9 cellular contexts compared by ENCODE assay signal in genomic region chr17:78172284-78173024, GRCh38. TPM values are rescaled to one million over a fixed set of nuclear protein-coding genes. Genes with fewer than 3 reads are reported as not detected.
DNase-seq lines count a peak whose midpoint lies in the region; ATAC-seq and TF ChIP-seq lines count a peak whose summit lies in the region.
"Had no signal": no experiment of that assay in that cellular context is flagged by ENCODE, and none has a peak within 500 bp of the region (broad histone marks: within the 10 kb centered on the region; RNA-seq: fewer than 3 reads in every experiment).

No MANE protein-coding gene starts in this region.

- H3K27me3 Mint-ChIP-seq in brain = no peaks in the 10 kb centered on the region

- H3K27me3 ChIP-seq in muscle layer of colon (ENCODE audit: control insufficient read depth in 1 of 2, insufficient read depth in 2 of 2, low read length in 2 of 2) = no peaks in the 10 kb centered on the region

- H3K9ac ChIP-seq in muscle layer of colon (ENCODE audit: low read length) = no peak overlapping the region

- H3K27ac Mint-ChIP-seq in brain = peak overlapping the region in 3 of 5 experiments; percentile 23 to 81 (median 81)

- in situ Hi-C loops in Caki2 (cut with HindIII; ENCODE audit: low pct_unique_long_range_greater_than_20kb, low sequenced_read_pairs) = no loop called here
- in situ Hi-C loops in KBM-7 (cut with MboI; ENCODE audit: low pct_unique_long_range_greater_than_20kb, low sequenced_read_pairs) = no loop called here
- in situ Hi-C loops in ACHN (cut with HindIII; ENCODE audit: low pct_ligation_motif_present, low pct_unique_long_range_greater_than_20kb, low sequenced_read_pairs) = no loop called here

- H3K36me3 ChIP-seq in muscle layer of colon (ENCODE audit: insufficient read depth, low read length) = no peaks in the 10 kb centered on the region

- H3K9me3 ChIP-seq in muscle layer of colon (ENCODE audit: low read length) = no peaks in the 10 kb centered on the region

- ATAC-seq in GM18873 (IDR thresholded peaks at IDR 0.05; ENCODE audit: low FRiP score, unreplicated experiment) = no peak
- ATAC-seq in GM18519 (IDR thresholded peaks at IDR 0.05; ENCODE audit: low FRiP score, unreplicated experiment) = no peak

- H3K4me3 Mint-ChIP-seq in brain = peak overlapping the region in 3 of 5 experiments; percentile 31 to 53 (median 37)

- peaks cover 6% of the 10 kb centered on the region for H3K36me3 Mint-ChIP-seq in brain

- H3K4me1 Mint-ChIP-seq in brain = peaks cover 36% of the 10 kb centered on the region

- H3K27ac ChIP-seq in muscle layer of colon (ENCODE audit: low read depth, low read length) = peak overlapping the region; percentile 27

- DNase-seq in Caki2 (ENCODE audit: low read depth) = peak; percentile 41
- DNase-seq in KBM-7 = peak; percentile 63
- DNase-seq in ACHN = no peak
- no peak for DNase-seq in NCI-H1436 (lab: John Stamatoyannopoulos, UW)

- peaks cover 0 to 3% (median 0%) of the 10 kb centered on the region in 5 experiments for H3K9me3 Mint-ChIP-seq in brain

- peaks cover 49% of the 10 kb centered on the region for H3K4me1 ChIP-seq in muscle layer of colon (ENCODE audit: insufficient read depth, low read length)

- no peak for TF ChIP-seq CTCF in brain (conservative IDR thresholded peaks at IDR 0.05)

- no peak overlapping the region for H3K4me3 ChIP-seq in muscle layer of colon (ENCODE audit: low read depth in 1 of 2, low read length in 2 of 2)

RNA-seq across cellular contexts. Expression of gene SYNGR2, which starts 4.1 kb away (rescaled TPM):
- total RNA-seq in Caki2 (2014; rRNA removed; shearing (Covaris generic); ENCODE audit: low replicate concordance) = 213 and 286 TPM in 2 replicates
- 88.2 TPM for polyA plus RNA-seq in brain (ENCODE audit: insufficient read depth, low read depth, low replicate concordance)

RNA-seq across cellular contexts. Expression of gene TK1, which starts 14.4 kb away (rescaled TPM):
- 160 and 213 TPM in 2 replicates for total RNA-seq in Caki2 (2014; rRNA removed; shearing (Covaris generic); ENCODE audit: low replicate concordance)
- polyA plus RNA-seq in brain (ENCODE audit: insufficient read depth, low read depth, low replicate concordance) = 45.3 TPM

RNA-seq across cellular contexts. Expression of gene AFMID, which starts 14.7 kb away (rescaled TPM):
- 37.2 and 41.1 TPM in 2 replicates for total RNA-seq in Caki2 (2014; rRNA removed; shearing (Covaris generic); ENCODE audit: low replicate concordance)
- 36.1 TPM for polyA plus RNA-seq in brain (ENCODE audit: insufficient read depth, low read depth, low replicate concordance)

RNA-seq across cellular contexts. Expression of gene C17orf99, which starts 26.3 kb away (rescaled TPM):
- not detected in 2 replicates for total RNA-seq in Caki2 (2014; rRNA removed; shearing (Covaris generic); ENCODE audit: low replicate concordance)
- not detected for polyA plus RNA-seq in brain (ENCODE audit: insufficient read depth, low read depth, low replicate concordance)
- total RNA-seq: HT1080 had no signal

RNA-seq across cellular contexts. Expression of gene BIRC5, which starts 41.6 kb away (rescaled TPM):
- total RNA-seq in Caki2 (2014; rRNA removed; shearing (Covaris generic); ENCODE audit: low replicate concordance) = 192 and 210 TPM in 2 replicates
- polyA plus RNA-seq in brain (ENCODE audit: insufficient read depth, low read depth, low replicate concordance) = 66.4 TPM

Comparison
In these comparisons a context has a peak if more than half of its experiments do, and no peak if none do; other contexts are left out.
1. DNase-seq: peak in Caki2 (single experiment) and KBM-7 (single experiment); none in ACHN (single experiment) and NCI-H1436 (single experiment).